In the genomic region with DNA sequence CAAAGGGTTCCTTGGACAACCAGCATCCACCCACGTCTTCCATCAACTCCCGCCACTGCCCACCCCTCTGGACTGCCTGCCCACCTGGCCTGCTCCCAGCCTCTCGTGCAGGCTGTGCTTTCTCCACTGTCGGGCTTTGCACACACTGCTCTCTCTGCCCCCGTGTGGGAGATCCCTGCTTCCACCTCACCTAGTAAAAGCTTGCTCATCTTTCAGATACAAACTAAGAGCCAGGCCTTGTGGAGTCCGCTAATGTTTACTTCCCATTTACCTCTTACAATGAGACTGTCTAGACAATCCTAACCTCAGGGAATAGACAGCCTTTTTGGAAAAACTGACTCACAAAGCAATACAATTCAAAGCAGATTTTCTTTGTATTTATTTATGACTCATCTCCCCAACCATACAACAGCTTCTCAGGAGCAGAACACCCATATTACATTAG, we compare ENCODE assay signal across 12 cellular contexts.
DNase-seq lines count a peak whose midpoint lies in the region; ATAC-seq and TF ChIP-seq lines count a peak whose summit lies in the region.
"Had no signal": no experiment of that assay in that cellular context is flagged by ENCODE, and none has a peak within 500 bp of the region (broad histone marks: within the 10 kb centered on the region; RNA-seq: fewer than 3 reads in every experiment).

No MANE protein-coding gene starts in this region.

- BruUV-seq in mammary epithelial cell (replicated peaks; lab: Mats Ljungman, UMichigan), result no TSS peak

- no peak for TF ChIP-seq POLR2A in adrenal gland (IDR thresholded peaks at IDR 0.05)

- H3K36me3 ChIP-seq in mammary epithelial cell (ENCODE audit: insufficient read depth, low read length), result peaks cover 13% of the 10 kb centered on the region
- peaks cover 1% of the 10 kb centered on the region for H3K36me3 ChIP-seq in mesendoderm (ENCODE audit: control insufficient read depth, insufficient read depth, low read length)
- H3K36me3 ChIP-seq in adrenal gland (replicated peaks in 1 of 2), result peaks cover 0 to 9% of the 10 kb centered on the region in 2 donors

- H4K20me1 ChIP-seq in mammary epithelial cell (ENCODE audit: insufficient read depth, low read length), result no peaks in the 10 kb centered on the region

- H3K27ac ChIP-seq in mammary epithelial cell (ENCODE audit: insufficient read depth, low read depth, low read length), result peak overlapping the region; percentile 69
- H3K27ac ChIP-seq in mesendoderm (ENCODE audit: low read depth, low read length), result no peak overlapping the region
- peak overlapping the region in 1 of 5 donors; percentile 30 for H3K27ac ChIP-seq in adrenal gland
- H3K27ac ChIP-seq: psoas muscle had no signal

- H3K56ac ChIP-seq in mesendoderm (ENCODE audit: low read length), result no peak overlapping the region

- intact Hi-C loops in mammary epithelial cell (cut with micrococcal nuclease) (loop anchor here (2.0 kb wide), 1 partner anchor 63 kb away; no protein-coding TSS in a partner anchor), adrenal gland (cut with DNase I) (loop anchor here in 1 of 2 donors (10.0 kb wide), 1 partner anchor 63 kb away; a partner anchor contains a TSS)

- H3K27me3 ChIP-seq in mammary epithelial cell (ENCODE audit: insufficient read depth, low read length) (no peaks in the 10 kb centered on the region), mesendoderm (ENCODE audit: insufficient read depth, low read length, poor library complexity) (no peaks in the 10 kb centered on the region), adrenal gland (no peaks in the 10 kb centered on the region)

- no peak overlapping the region for H2BK5ac ChIP-seq in mesendoderm (ENCODE audit: low read length)

- no peak overlapping the region for H2AFZ ChIP-seq in mammary epithelial cell (ENCODE audit: low read depth, low read length)

- no peak overlapping the region for H3K4ac ChIP-seq in mesendoderm (ENCODE audit: low read depth, low read length)

- peaks cover 2% of the 10 kb centered on the region for H3K79me1 ChIP-seq in mesendoderm (ENCODE audit: low read length)

- WGBS in mammary epithelial cell (ENCODE audit: low coverage, missing lambda C conversion rate), result 3% methylated on average over 5 of the region's 6 CpGs
- WGBS in mesendoderm (ENCODE audit: extremely low coverage, insufficient coverage, low lambda C conversion rate), result no CpG with 5 or more reads among the region's 6 CpGs
- 77 to 91% (median 87%) methylated on average over 6 of the region's 6 CpGs for WGBS in adrenal gland, 4 donors

- H3K79me2 ChIP-seq in mammary epithelial cell (ENCODE audit: insufficient read depth, low read length), result peaks cover 33% of the 10 kb centered on the region
- no peaks in the 10 kb centered on the region for H3K79me2 ChIP-seq in mesendoderm (ENCODE audit: control insufficient read depth, insufficient read depth, low read length)

- H3K9ac ChIP-seq in mammary epithelial cell (ENCODE audit: insufficient read depth, low read length), result peak overlapping the region; percentile 5
- no peak overlapping the region for H3K9ac ChIP-seq in mesendoderm (ENCODE audit: low read length)

- TF ChIP-seq CTCF in mammary epithelial cell (conservative IDR thresholded peaks at IDR 0.05 in 1 of 2, IDR thresholded peaks at IDR 0.05 in 1 of 2; ENCODE audit: extremely low read depth in 1 of 2, insufficient read depth in 1 of 2, low read depth in 1 of 2, low read length in 2 of 2), result peak; percentile 20 to 41
- no peak for TF ChIP-seq CTCF in adrenal gland (IDR thresholded peaks at IDR 0.05)

- H4K8ac ChIP-seq in mesendoderm (ENCODE audit: low read depth, low read length), result no peak overlapping the region

- DNase-seq in EH (ENCODE audit: low read depth) (peak; percentile 58), M059J (ENCODE audit: low read depth) (peak; percentile 37), mammary epithelial cell (peak; percentile 81), mesendoderm (peak; percentile 5), NCI-H187 (lab: John Stamatoyannopoulos, UW) (no peak), superior temporal gyrus (ENCODE audit: extremely low spot score) (no peak), adrenal gland (no peak)
- DNase-seq: activated naive CD4-positive, alpha-beta T cell treated with anti-CD3 and anti-CD28 coated beads for 36 hours; psoas muscle had no signal

- H3K4me1 ChIP-seq in mammary epithelial cell (ENCODE audit: insufficient read depth, low read length) (peaks cover 39% of the 10 kb centered on the region), mesendoderm (ENCODE audit: control insufficient read depth, low read depth, low read length) (no peaks in the 10 kb centered on the region), adrenal gland (replicated peaks in 1 of 2) (peaks cover 3 to 13% of the 10 kb centered on the region in 2 donors)
- H3K4me1 ChIP-seq: psoas muscle had no signal

- dilution Hi-C loops in mammary epithelial cell (cut with HindIII; ENCODE audit: low sequenced_read_pairs), result no loop called here

- H2BK15ac ChIP-seq in mesendoderm (replicated peaks; ENCODE audit: low read depth), result no peak overlapping the region

- H2BK120ac ChIP-seq in mesendoderm (ENCODE audit: low read depth, low read length), result no peak overlapping the region

- CTCF ChIA-PET in mammary epithelial cell (lab: Charles Lee; ENCODE audit: low non-redundant PET), result interaction anchor here (0.6 kb wide), 1 partner anchor 105 kb away, joined by 5 read pairs; no protein-coding TSS in a partner anchor

- no peak overlapping the region for H2AK5ac ChIP-seq in mesendoderm (ENCODE audit: low read length)

- H3K23ac ChIP-seq in mesendoderm (ENCODE audit: low read length), result no peak overlapping the region

- H3K9me3 ChIP-seq in mammary epithelial cell (replicated peaks; ENCODE audit: insufficient read depth, low read length), result no peaks in the 10 kb centered on the region
- H3K9me3 ChIP-seq in adrenal gland (replicated peaks in 1 of 3), result no peaks in the 10 kb centered on the region
- H3K9me3 ChIP-seq: psoas muscle had no signal

- H3K4me2 ChIP-seq in mammary epithelial cell (ENCODE audit: insufficient read depth, low read depth, low read length) (peak overlapping the region; percentile 60), mesendoderm (ENCODE audit: low read length) (no peak overlapping the region)

- H4K5ac ChIP-seq in mesendoderm (ENCODE audit: low read length), result no peak overlapping the region

- ATAC-seq in HG03439 (IDR thresholded peaks at IDR 0.05; ENCODE audit: unreplicated experiment), result no peak
- ATAC-seq: HCT116, Panc1 had no signal

- in situ Hi-C loops in mammary epithelial cell (cut with MboI; ENCODE audit: low sequenced_read_pairs in 2 of 2), result no loop called here

- no peak overlapping the region for H3K18ac ChIP-seq in mesendoderm (ENCODE audit: low read length)

- H3K4me3 ChIP-seq in mammary epithelial cell (replicated peaks in 1 of 3; ENCODE audit: insufficient read depth in 1 of 3, low read depth in 2 of 3, low read length in 3 of 3), result no peak overlapping the region
- no peak overlapping the region for H3K4me3 ChIP-seq in mesendoderm (ENCODE audit: low read length)
- no peak overlapping the region for H3K4me3 ChIP-seq in adrenal gland
- H3K4me3 ChIP-seq: psoas muscle had no signal

Comparison
In these comparisons a context has a peak if more than half of its experiments do, and no peak if none do; other contexts are left out.
1. DNase-seq: peak in EH (single experiment), M059J (single experiment), mammary epithelial cell (single experiment) and mesendoderm (single experiment); none in NCI-H187 (0 of 2), superior temporal gyrus (single experiment) and adrenal gland (0 of 7).
2. CTCF ChIP-seq: peak in mammary epithelial cell (2 of 2); none in adrenal gland (0 of 6).